In genomic region chr9:118643118-118643517, GRCh38 we compare ENCODE assay signal across 13 cellular contexts.
DNase-seq lines count a peak whose midpoint lies in the region; ATAC-seq and TF ChIP-seq lines count a peak whose summit lies in the region.
"Had no signal": no experiment of that assay in that cellular context is flagged by ENCODE, and none has a peak within 500 bp of the region (broad histone marks: within the 10 kb centered on the region; RNA-seq: fewer than 3 reads in every experiment).

No MANE protein-coding gene starts in this region.

- ATAC-seq in lower lobe of right lung (peak; percentile 97 to 99), GM21576 (IDR thresholded peaks at IDR 0.05; ENCODE audit: unreplicated experiment) (no peak)
- ATAC-seq: activated CD8-positive, alpha-beta T cell treated with anti-CD3 and anti-CD28 coated beads for 36 hours; natural killer cell treated with Interleukin-12 subunit alpha and Interleukin-12 subunit beta and Interleukin-15 and Interleukin-18, amount 100 ng/mL, for 72 hours had no signal

- no peaks in the 10 kb centered on the region for H3K27me3 Mint-ChIP-seq in osteocyte (ENCODE audit: unreplicated experiment)
- H3K27me3 Mint-ChIP-seq: activated CD8-positive, alpha-beta T cell treated with anti-CD3 and anti-CD28 coated beads for 36 hours; natural killer cell treated with Interleukin-12 subunit alpha and Interleukin-12 subunit beta and Interleukin-15 and Interleukin-18, amount 100 ng/mL, for 72 hours; stimulated activated naive CD8-positive, alpha-beta T cell treated with anti-CD3 and anti-CD28 coated beads, Interleukin-15, Interleukin-2, amounts not matched to agents 100 ng/mL and 50 ng/mL, for 24 hours had no signal

- H3K9ac ChIP-seq in HUES64 (ENCODE audit: low read depth, low read length): no peak overlapping the region

- peaks cover 14% of the 10 kb centered on the region for H3K9me3 Mint-ChIP-seq in osteocyte (ENCODE audit: unreplicated experiment)

- WGBS in HUES64: 57% methylated on average over 2 of the region's 2 CpGs

- H3K27ac ChIP-seq in HUES64 (ENCODE audit: low read depth, low read length) (peak overlapping the region; percentile 16; the same call in 1 of the 2 replicates), lower lobe of right lung (peak overlapping the region; percentile 66)

- no peak for TF ChIP-seq CTCF in lower lobe of right lung (IDR thresholded peaks at IDR 0.05)
- TF ChIP-seq CTCF in osteocyte (IDR thresholded peaks at IDR 0.05): no peak

- H3K36me3 Mint-ChIP-seq in osteocyte (ENCODE audit: unreplicated experiment): no peaks in the 10 kb centered on the region

- DNase-seq in AG08396 (ENCODE audit: low spot score) (peak; percentile 3), T47D (ENCODE audit: low read depth in 1 of 2, low spot score in 1 of 2) (peak; percentile 45 to 92), lower lobe of right lung (peak; percentile 63), NCI-H510A (lab: John Stamatoyannopoulos, UW) (no peak), osteocyte (ENCODE audit: extremely low spot score, unreplicated experiment) (no peak), T-helper 2 cell (no peak)
- DNase-seq: activated CD8-positive, alpha-beta T cell treated with anti-CD3 and anti-CD28 coated beads for 36 hours; activated naive CD4-positive, alpha-beta T cell treated with anti-CD3 and anti-CD28 coated beads, Interleukin-2, amount 50 U/mL, for 16 hours; NCI-H524 had no signal

- no peaks in the 10 kb centered on the region for H3K4me1 Mint-ChIP-seq in osteocyte (ENCODE audit: unreplicated experiment)

- peaks cover 15% of the 10 kb centered on the region for H3K4me1 ChIP-seq in HUES64 (ENCODE audit: insufficient read depth, low read length)
- H3K4me1 ChIP-seq in lower lobe of right lung: peaks cover 9% of the 10 kb centered on the region

- no peak overlapping the region for H3K4me3 Mint-ChIP-seq in osteocyte (ENCODE audit: unreplicated experiment)
- H3K4me3 Mint-ChIP-seq: activated CD8-positive, alpha-beta T cell treated with anti-CD3 and anti-CD28 coated beads for 36 hours; natural killer cell treated with Interleukin-12 subunit alpha and Interleukin-12 subunit beta and Interleukin-15 and Interleukin-18, amount 100 ng/mL, for 72 hours; stimulated activated naive CD8-positive, alpha-beta T cell treated with anti-CD3 and anti-CD28 coated beads, Interleukin-15, Interleukin-2, amounts not matched to agents 100 ng/mL and 50 ng/mL, for 24 hours had no signal

- intact Hi-C loops in lower lobe of right lung (cut with DNase I): no loop called here

- H3K9me3 ChIP-seq in HUES64 (ENCODE audit: insufficient read depth, low read depth, low read length) (peaks cover 27% of the 10 kb centered on the region), lower lobe of right lung (peaks cover 12% of the 10 kb centered on the region)

- no peak overlapping the region for H3K4me3 ChIP-seq in HUES64 (ENCODE audit: low read length)
- H3K4me3 ChIP-seq in lower lobe of right lung: no peak overlapping the region

- H3K36me3 ChIP-seq in HUES64 (ENCODE audit: insufficient read depth, low read length) (no peaks in the 10 kb centered on the region), lower lobe of right lung (no peaks in the 10 kb centered on the region)

- H3K27ac Mint-ChIP-seq in osteocyte (ENCODE audit: unreplicated experiment): no peak overlapping the region
- H3K27ac Mint-ChIP-seq: activated CD8-positive, alpha-beta T cell treated with anti-CD3 and anti-CD28 coated beads for 36 hours; natural killer cell treated with Interleukin-12 subunit alpha and Interleukin-12 subunit beta and Interleukin-15 and Interleukin-18, amount 100 ng/mL, for 72 hours; stimulated activated naive CD8-positive, alpha-beta T cell treated with anti-CD3 and anti-CD28 coated beads, Interleukin-15, Interleukin-2, amounts not matched to agents 100 ng/mL and 50 ng/mL, for 24 hours had no signal

- H3K27me3 ChIP-seq in HUES64 (ENCODE audit: insufficient read depth, low read length): no peaks in the 10 kb centered on the region
- no peaks in the 10 kb centered on the region for H3K27me3 ChIP-seq in lower lobe of right lung (ENCODE audit: low read depth)

- in situ Hi-C loops in T47D (cut with HindIII; ENCODE audit: low pct_unique_long_range_greater_than_20kb, low sequenced_read_pairs): no loop called here

Comparison
In these comparisons a context has a peak if more than half of its experiments do, and no peak if none do; other contexts are left out.
1. DNase-seq: peak in AG08396 (single experiment), T47D (2 of 2) and lower lobe of right lung (single experiment); none in NCI-H510A (single experiment), osteocyte (single experiment) and T-helper 2 cell (0 of 5).